In genomic region chr2:22697054-22697453, GRCh38 we compare ENCODE assay signal across 35 cellular contexts.
"Had no signal": no experiment of that assay in that cellular context is flagged by ENCODE, and none has a peak within 500 bp of the region (broad histone marks: within the 10 kb centered on the region; RNA-seq: fewer than 3 reads in every experiment).

No MANE protein-coding gene starts in this region.

- H3K4me3 Mint-ChIP-seq: activated B cell treated with CpG ODN at 0.5 μM for 24 hours; activated CD4-positive, alpha-beta memory T cell treated with anti-CD3 and anti-CD28 coated beads for 36 hours; activated CD4-positive, alpha-beta T cell treated with anti-CD3 and anti-CD28 coated beads, Interleukin-2, amount 10 ng/mL, durations not matched to agents 24 days and 14 days; activated CD8-positive, alpha-beta T cell treated with anti-CD3 and anti-CD28 coated beads for 36 hours; activated naive CD4-positive, alpha-beta T cell treated with anti-CD3 and anti-CD28 coated beads, Interleukin-2, amount 10 ng/mL, durations not matched to agents 7 days and 5 days; activated naive CD4-positive, alpha-beta T cell treated with anti-CD3 and anti-CD28 coated beads, Interleukin-2, amount 50 U/mL, for 24 hours; activated naive CD8-positive, alpha-beta T cell; activated naive CD8-positive, alpha-beta T cell treated with anti-CD3 and anti-CD28 coated beads, Interleukin-2, amount 10 ng/mL, durations not matched to agents 7 days and 5 days; activated naive CD8-positive, alpha-beta T cell treated with anti-CD3 and anti-CD28 coated beads, Interleukin-2, amount 50 U/mL, for 24 hours; activated T-cell treated with anti-CD3 and anti-CD28 coated beads, Interleukin-2, amount 50 U/mL, for 4 hours; activated T-cell treated with anti-CD3 and anti-CD28 coated beads, Interleukin-2, amount 50 U/mL, for 72 hours; activated T-helper 1 cell treated with anti-CD3 and anti-CD28 coated beads, Interleukin-12 subunit alpha, Interleukin-12 subunit beta, Interleukin-2, Interleukin-4 antibody, amounts not matched to agents 30 ng/mL and 10 ng/mL and 1 ng/mL, durations not matched to agents 14 hours and 24 hours and 36 hours; activated T-helper 17 cell treated with anti-CD3 and anti-CD28 coated beads, Interleukin-2, amount 50 U/mL, for 72 hours; brain; central memory CD8-positive, alpha-beta T cell; T-helper 1 cell treated with Interleukin-12 subunit alpha and Interleukin-12 subunit beta and Interleukin-4 antibody, amounts not matched to agents 30 μg/mL and 1 μg/mL, for 36 hours; T-helper 2 cell treated with Interferon-gamma antibody and Interleukin-4, amounts not matched to agents 5 μg/mL and 100 μg/mL, for 36 hours had no signal

- H3K27ac ChIP-seq: ascending aorta, cardiac muscle cell, VCaP had no signal

- H3K9me3 Mint-ChIP-seq: activated B cell treated with CpG ODN at 0.5 μM for 24 hours; activated CD4-positive, alpha-beta memory T cell treated with anti-CD3 and anti-CD28 coated beads for 36 hours; activated CD4-positive, alpha-beta T cell treated with anti-CD3 and anti-CD28 coated beads, Interleukin-2, amount 10 ng/mL, durations not matched to agents 24 days and 14 days; activated CD8-positive, alpha-beta T cell treated with anti-CD3 and anti-CD28 coated beads for 36 hours; activated naive CD4-positive, alpha-beta T cell treated with anti-CD3 and anti-CD28 coated beads, Interleukin-2, amount 10 ng/mL, durations not matched to agents 7 days and 5 days; activated naive CD4-positive, alpha-beta T cell treated with anti-CD3 and anti-CD28 coated beads, Interleukin-2, amount 50 U/mL, for 24 hours; activated naive CD8-positive, alpha-beta T cell treated with anti-CD3 and anti-CD28 coated beads, Interleukin-2, amount 10 ng/mL, durations not matched to agents 7 days and 5 days; activated naive CD8-positive, alpha-beta T cell treated with anti-CD3 and anti-CD28 coated beads, Interleukin-2, amount 50 U/mL, for 24 hours; activated T-cell treated with anti-CD3 and anti-CD28 coated beads, Interleukin-2, amount 50 U/mL, for 4 hours; activated T-helper 1 cell treated with anti-CD3 and anti-CD28 coated beads, Interleukin-12 subunit alpha, Interleukin-12 subunit beta, Interleukin-2, Interleukin-4 antibody, amounts not matched to agents 30 ng/mL and 10 ng/mL and 1 ng/mL, durations not matched to agents 14 hours and 24 hours and 36 hours; brain; T-helper 1 cell treated with Interleukin-12 subunit alpha and Interleukin-12 subunit beta and Interleukin-4 antibody, amounts not matched to agents 30 μg/mL and 1 μg/mL, for 36 hours; T-helper 2 cell treated with Interferon-gamma antibody and Interleukin-4, amounts not matched to agents 5 μg/mL and 100 μg/mL, for 36 hours had no signal

- H3K36me3 ChIP-seq: ascending aorta, cardiac muscle cell had no signal

- H3K27me3 ChIP-seq: ascending aorta, cardiac muscle cell had no signal

- H3K4me1 Mint-ChIP-seq: activated B cell treated with CpG ODN at 0.5 μM for 24 hours; activated CD4-positive, alpha-beta T cell treated with anti-CD3 and anti-CD28 coated beads, Interleukin-2, amount 10 ng/mL, durations not matched to agents 24 days and 14 days; activated naive CD4-positive, alpha-beta T cell treated with anti-CD3 and anti-CD28 coated beads, Interleukin-2, amount 10 ng/mL, durations not matched to agents 7 days and 5 days; activated naive CD4-positive, alpha-beta T cell treated with anti-CD3 and anti-CD28 coated beads, Interleukin-2, amount 50 U/mL, for 24 hours; activated naive CD8-positive, alpha-beta T cell treated with anti-CD3 and anti-CD28 coated beads, Interleukin-2, amount 10 ng/mL, durations not matched to agents 7 days and 5 days; activated naive CD8-positive, alpha-beta T cell treated with anti-CD3 and anti-CD28 coated beads, Interleukin-2, amount 50 U/mL, for 24 hours; activated T-helper 17 cell treated with anti-CD3 and anti-CD28 coated beads, Interleukin-2, amount 50 U/mL, for 72 hours; central memory CD8-positive, alpha-beta T cell had no signal

- ATAC-seq: activated CD8-positive, alpha-beta T cell treated with anti-CD3 and anti-CD28 coated beads for 36 hours; activated naive CD8-positive, alpha-beta T cell treated with anti-CD3 and anti-CD28 coated beads, Interleukin-2, amount 50 U/mL, for 24 hours; activated T-cell treated with anti-CD3 and anti-CD28 coated beads, Interleukin-2, amount 50 U/mL, for 4 hours; activated T-cell treated with anti-CD3 and anti-CD28 coated beads, Interleukin-2, amount 50 U/mL, for 72 hours; activated T-helper 17 cell treated with anti-CD3 and anti-CD28 coated beads, Interleukin-2, amount 50 U/mL, for 72 hours had no signal

- H3K36me3 Mint-ChIP-seq: activated CD4-positive, alpha-beta memory T cell treated with anti-CD3 and anti-CD28 coated beads for 36 hours; activated naive CD4-positive, alpha-beta T cell treated with anti-CD3 and anti-CD28 coated beads, Interleukin-2, amount 10 ng/mL, durations not matched to agents 7 days and 5 days; activated naive CD4-positive, alpha-beta T cell treated with anti-CD3 and anti-CD28 coated beads, Interleukin-2, amount 50 U/mL, for 24 hours; activated naive CD8-positive, alpha-beta T cell; activated naive CD8-positive, alpha-beta T cell treated with anti-CD3 and anti-CD28 coated beads, Interleukin-2, amount 10 ng/mL, durations not matched to agents 7 days and 5 days; brain had no signal

- H3K4me1 ChIP-seq: ascending aorta had no signal

- H3K27ac Mint-ChIP-seq: activated B cell treated with CpG ODN at 0.5 μM for 24 hours; activated CD4-positive, alpha-beta memory T cell treated with anti-CD3 and anti-CD28 coated beads for 36 hours; activated CD4-positive, alpha-beta T cell treated with anti-CD3 and anti-CD28 coated beads, Interleukin-2, amount 10 ng/mL, durations not matched to agents 24 days and 14 days; activated CD8-positive, alpha-beta T cell treated with anti-CD3 and anti-CD28 coated beads for 36 hours; activated naive CD4-positive, alpha-beta T cell treated with anti-CD3 and anti-CD28 coated beads, Interleukin-2, amount 10 ng/mL, durations not matched to agents 7 days and 5 days; activated naive CD4-positive, alpha-beta T cell treated with anti-CD3 and anti-CD28 coated beads, Interleukin-2, amount 50 U/mL, for 24 hours; activated naive CD8-positive, alpha-beta T cell; activated naive CD8-positive, alpha-beta T cell treated with anti-CD3 and anti-CD28 coated beads, Interleukin-2, amount 10 ng/mL, durations not matched to agents 7 days and 5 days; activated naive CD8-positive, alpha-beta T cell treated with anti-CD3 and anti-CD28 coated beads, Interleukin-2, amount 50 U/mL, for 24 hours; activated T-cell treated with anti-CD3 and anti-CD28 coated beads, Interleukin-2, amount 50 U/mL, for 72 hours; activated T-helper 1 cell treated with anti-CD3 and anti-CD28 coated beads, Interleukin-12 subunit alpha, Interleukin-12 subunit beta, Interleukin-2, Interleukin-4 antibody, amounts not matched to agents 30 ng/mL and 10 ng/mL and 1 ng/mL, durations not matched to agents 14 hours and 24 hours and 36 hours; activated T-helper 17 cell treated with anti-CD3 and anti-CD28 coated beads, Interleukin-2, amount 50 U/mL, for 72 hours; brain; T-helper 1 cell treated with Interleukin-12 subunit alpha and Interleukin-12 subunit beta and Interleukin-4 antibody, amounts not matched to agents 30 μg/mL and 1 μg/mL, for 36 hours; T-helper 2 cell treated with Interferon-gamma antibody and Interleukin-4, amounts not matched to agents 5 μg/mL and 100 μg/mL, for 36 hours had no signal

- H3K4me3 ChIP-seq: ascending aorta, cardiac muscle cell had no signal

- DNase-seq: activated B cell treated with CpG ODN at 0.5 μM for 24 hours; activated CD4-positive, alpha-beta memory T cell treated with anti-CD3 and anti-CD28 coated beads for 36 hours; activated CD4-positive, alpha-beta T cell treated with anti-CD3 and anti-CD28 coated beads for 4 hours; activated CD4-positive, alpha-beta T cell treated with anti-CD3 and anti-CD28 coated beads, Interleukin-2, amount 10 ng/mL, durations not matched to agents 24 days and 14 days; activated CD4-positive, alpha-beta T cell treated with anti-CD3 and anti-CD28 coated beads, Interleukin-2, amount 50 U/mL, for 1 hour; activated CD4-positive, alpha-beta T cell treated with anti-CD3 and anti-CD28 coated beads, Interleukin-2, amount 50 U/mL, for 4 hours; activated CD4-positive, CD25-positive, alpha-beta regulatory T cell treated with anti-CD3 and anti-CD28 coated beads, Interleukin-2, amount 50 U/mL, for 72 hours; activated CD8-positive, alpha-beta memory T cell treated with anti-CD3 and anti-CD28 coated beads, Interleukin-2, amount 50 U/mL, for 4 hours; activated CD8-positive, alpha-beta T cell treated with anti-CD3 and anti-CD28 coated beads for 36 hours; activated gamma-delta T cell; activated naive CD4-positive, alpha-beta T cell treated with anti-CD3 and anti-CD28 coated beads, Interleukin-2, amount 10 ng/mL, durations not matched to agents 7 days and 5 days; activated naive CD4-positive, alpha-beta T cell treated with Interleukin-2 at 50 U/mL for 16 hours; activated naive CD8-positive, alpha-beta T cell treated with anti-CD3 and anti-CD28 coated beads, Interleukin-2, amount 10 ng/mL, durations not matched to agents 7 days and 5 days; activated naive CD8-positive, alpha-beta T cell treated with anti-CD3 and anti-CD28 coated beads, Interleukin-2, amount 50 U/mL, for 24 hours; activated T-cell treated with anti-CD3 and anti-CD28 coated beads for 4 hours; activated T-cell treated with anti-CD3 and anti-CD28 coated beads, Interleukin-2, amount 50 U/mL, for 1 hour; activated T-cell treated with anti-CD3 and anti-CD28 coated beads, Interleukin-2, amount 50 U/mL, for 4 hours; activated T-cell treated with anti-CD3 and anti-CD28 coated beads, Interleukin-2, amount 50 U/mL, for 72 hours; amygdala; anterior cingulate cortex; caudate nucleus; cerebellar nuclear complex; T-helper 2 cell; T-helper 9 cell had no signal

- H3K27me3 Mint-ChIP-seq: activated B cell treated with CpG ODN at 0.5 μM for 24 hours; activated CD4-positive, alpha-beta memory T cell treated with anti-CD3 and anti-CD28 coated beads for 36 hours; activated CD4-positive, alpha-beta T cell treated with anti-CD3 and anti-CD28 coated beads, Interleukin-2, amount 10 ng/mL, durations not matched to agents 24 days and 14 days; activated CD8-positive, alpha-beta T cell treated with anti-CD3 and anti-CD28 coated beads for 36 hours; activated naive CD4-positive, alpha-beta T cell treated with anti-CD3 and anti-CD28 coated beads, Interleukin-2, amount 10 ng/mL, durations not matched to agents 7 days and 5 days; activated naive CD4-positive, alpha-beta T cell treated with anti-CD3 and anti-CD28 coated beads, Interleukin-2, amount 50 U/mL, for 24 hours; activated naive CD8-positive, alpha-beta T cell; activated naive CD8-positive, alpha-beta T cell treated with anti-CD3 and anti-CD28 coated beads, Interleukin-2, amount 10 ng/mL, durations not matched to agents 7 days and 5 days; activated naive CD8-positive, alpha-beta T cell treated with anti-CD3 and anti-CD28 coated beads, Interleukin-2, amount 50 U/mL, for 24 hours; activated T-helper 17 cell treated with anti-CD3 and anti-CD28 coated beads, Interleukin-2, amount 50 U/mL, for 72 hours; brain; central memory CD8-positive, alpha-beta T cell had no signal

- H3K9me3 ChIP-seq: ascending aorta had no signal
